8 cellular contexts compared by ENCODE assay signal in the genomic region with DNA sequence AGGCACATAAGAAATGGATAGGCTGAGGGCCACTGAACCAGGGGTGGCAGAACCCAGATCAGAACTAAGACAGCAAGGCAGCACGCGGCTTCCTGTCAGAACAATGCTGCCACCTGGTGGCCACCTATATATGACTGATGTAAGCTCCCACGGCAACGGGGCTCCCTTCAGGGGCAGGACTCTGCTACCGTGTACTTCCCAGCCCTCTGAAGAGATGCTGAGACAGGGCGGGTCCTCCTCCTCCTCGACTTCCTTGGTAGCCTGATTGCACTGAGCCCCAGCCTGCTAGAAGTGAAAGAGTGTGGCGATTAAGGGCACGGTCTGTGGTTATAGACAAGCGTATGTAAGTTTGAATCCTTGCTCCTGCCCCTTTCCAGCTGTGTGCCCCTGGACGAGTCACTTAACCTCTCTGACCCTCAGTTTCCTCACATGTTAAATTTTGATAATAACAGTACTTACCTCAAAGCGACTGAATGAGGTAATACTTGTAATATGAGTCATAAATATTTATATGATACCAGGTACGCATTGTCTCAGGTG. TPM values are rescaled to one million over a fixed set of nuclear protein-coding genes. Genes with fewer than 3 reads are reported as not detected.
DNase-seq lines count a peak whose midpoint lies in the region; ATAC-seq and TF ChIP-seq lines count a peak whose summit lies in the region.

No MANE protein-coding gene starts in this region.

- ATAC-seq in HG02623 (IDR thresholded peaks at IDR 0.05; ENCODE audit: unreplicated experiment), result peak; percentile 94
- ATAC-seq in SK-N-SH treated with all-trans-retinoic acid at 6 μM for 48 hours, result peak; percentile 90
- peak; percentile 88 for ATAC-seq in Right ventricle myocardium superior (ENCODE audit: poor library complexity)
- peak; percentile 89 to 97 (median 94) for ATAC-seq in psoas muscle

- TF ChIP-seq CTCF in GM12875 (IDR thresholded peaks at IDR 0.05; ENCODE audit: borderline replicate concordance, insufficient read depth, low read depth, low read length), result peak; percentile 72
- peak; percentile 96 for TF ChIP-seq CTCF in psoas muscle (IDR thresholded peaks at IDR 0.05)
- peak; percentile 74 to 82 (median 78) for TF ChIP-seq CTCF in vagina (IDR thresholded peaks at IDR 0.05)

- no peak for TF ChIP-seq POLR2A in vagina (IDR thresholded peaks at IDR 0.05)

- no peaks in the 10 kb centered on the region for H3K27me3 ChIP-seq in psoas muscle (ENCODE audit: insufficient read depth in 3 of 3, low read length in 2 of 3)
- no peaks in the 10 kb centered on the region for H3K27me3 ChIP-seq in vagina

- DNase-seq in NCI-H1092 treated with DMSO at 0.1 percent for 48 hours (lab: John Stamatoyannopoulos, UW) (peak; percentile 79), Right ventricle myocardium superior (peak; percentile 90), psoas muscle (peak; percentile 83 to 89), vagina (ENCODE audit: extremely low spot score in 2 of 2) (no peak)
- peak; percentile 91 for DNase-seq in activated naive CD4-positive, alpha-beta T cell treated with anti-CD3 and anti-CD28 coated beads, Interleukin-2, amount 50 U/mL, for 16 hours

- H3K4me1 ChIP-seq in psoas muscle, result no peaks in the 10 kb centered on the region
- H3K4me1 ChIP-seq in vagina, result peaks cover 8% of the 10 kb centered on the region

- WGBS in psoas muscle, 3 donors, result 18 to 24% (median 19%) methylated on average over 13 of the region's 13 CpGs

- no peak overlapping the region for H3K27ac ChIP-seq in psoas muscle
- no peak overlapping the region for H3K27ac ChIP-seq in vagina

- H3K36me3 ChIP-seq in psoas muscle (ENCODE audit: insufficient read depth in 1 of 2, low read depth in 1 of 2), result no peaks in the 10 kb centered on the region
- no peaks in the 10 kb centered on the region for H3K36me3 ChIP-seq in vagina

- intact Hi-C loops in Right ventricle myocardium superior (cut with DNase I), result loop anchor here (5.0 to 10.0 kb wide), 3 partner anchors 34 to 301 kb away; partner anchors contain the start of gene CDX1
- intact Hi-C loops in psoas muscle (cut with DNase I), result loop anchor here in 1 of 2 donors (2.0 to 10.0 kb wide), 3 partner anchors 77 to 305 kb away; no protein-coding TSS in a partner anchor
- intact Hi-C loops in vagina (cut with DNase I), result no loop called here

- H3K9me3 ChIP-seq in psoas muscle (no peaks in the 10 kb centered on the region), vagina (no peaks in the 10 kb centered on the region)

- H3K4me3 ChIP-seq in GM12875 (ENCODE audit: low read depth, low read length), result peak overlapping the region; percentile 28
- H3K4me3 ChIP-seq in psoas muscle, result no peak overlapping the region
- no peak overlapping the region for H3K4me3 ChIP-seq in vagina

TF ChIP-seq in SK-N-SH treated with all-trans-retinoic acid at 6 μM for 48 hours, 23 proteins besides CTCF, POLR2A, EP300 and RAD21:
- no peak for TF ChIP-seq ZNF565 (CRISPR knock-in tag; conservative IDR thresholded peaks at IDR 0.05; ENCODE audit: low read depth)
- no peak for TF ChIP-seq ZC3H10 (CRISPR knock-in tag; IDR thresholded peaks at IDR 0.05)
- TF ChIP-seq ZNF70 (CRISPR knock-in tag; IDR thresholded peaks at IDR 0.05), result no peak
- no peak for TF ChIP-seq TCF4 (CRISPR knock-in tag; IDR thresholded peaks at IDR 0.05; ENCODE audit: borderline replicate concordance)

RNA-seq across cellular contexts. Expression of gene RPS14, which starts 13.3 kb away (rescaled TPM):
- total RNA-seq in Right ventricle myocardium superior, result 1,133 TPM
- 1,000 to 10,000 TPM in 3 of 4 donors, 100 to 1,000 TPM in 1; 977 to 1,443 (median 1,285) TPM for total RNA-seq in psoas muscle
- polyA plus RNA-seq in psoas muscle, result 1,000 to 10,000 TPM; 1,999 to 3,049 (median 2,406) TPM
- total RNA-seq in vagina, result 3,194 TPM

RNA-seq across cellular contexts. Expression of gene CD74, which starts 23.5 kb away (rescaled TPM):
- total RNA-seq in Right ventricle myocardium superior, result 263 TPM
- total RNA-seq in psoas muscle, result 100 to 1,000 TPM in 3 of 4 donors, 10 to 100 TPM in 1; 72.5 to 299 (median 156) TPM
- 10 to 100 TPM; 66.5 to 92.0 (median 83.7) TPM for polyA plus RNA-seq in psoas muscle
- 530 TPM for total RNA-seq in vagina

Comparison
In these comparisons a context has a peak if more than half of its experiments do, and no peak if none do; other contexts are left out.
1. DNase-seq: peak in NCI-H1092 treated with DMSO at 0.1 percent for 48 hours (single experiment), activated naive CD4-positive, alpha-beta T cell treated with anti-CD3 and anti-CD28 coated beads, Interleukin-2, amount 50 U/mL, for 16 hours (single experiment), Right ventricle myocardium superior (single experiment) and psoas muscle (2 of 2); none in vagina (0 of 2).
2. Peak in every context shown above with its lines, with median percentiles within 50 percentile points of each other: CTCF ChIP-seq and ATAC-seq.